Comparison of ENCODE assay signal across 20 cellular contexts in genomic region chr7:45035371-45035770, GRCh38. TPM values are rescaled to one million over a fixed set of nuclear protein-coding genes. Genes with fewer than 3 reads are reported as not detected.
DNase-seq lines count a peak whose midpoint lies in the region; ATAC-seq, FAIRE-seq and TF ChIP-seq lines count a peak whose summit lies in the region.
"Had no signal": no experiment of that assay in that cellular context is flagged by ENCODE, and none has a peak within 500 bp of the region (broad histone marks: within the 10 kb centered on the region; RNA-seq: fewer than 3 reads in every experiment).

No MANE protein-coding gene starts in this region.

- FAIRE-seq in keratinocyte (lab: Jason Lieb, UNC): no peak

- H3K36me3 Mint-ChIP-seq in T-helper 2 cell treated with Interferon-gamma antibody and Interleukin-4, amounts not matched to agents 5 μg/mL and 100 μg/mL, for 36 hours (ENCODE audit: low read depth): peaks cover 64% of the 10 kb centered on the region
- H3K36me3 Mint-ChIP-seq in CD14-positive monocyte (peaks cover 35 to 73% of the 10 kb centered on the region in 2 donors), activated B cell treated with CpG ODN at 0.5 μM for 24 hours (ENCODE audit: low read depth) (peaks cover 56% of the 10 kb centered on the region)

- CTCF ChIA-PET in activated B cell treated with CpG ODN at 0.5 μM for 24 hours (lab: Charles Lee): interaction anchor here (2.5 kb wide), 1 partner anchor 62 kb away, joined by 11 read pairs; no protein-coding TSS in a partner anchor

- peak overlapping the region; percentile 54 for H3K4me2 ChIP-seq in keratinocyte (ENCODE audit: control insufficient read depth, extremely low read depth, insufficient read depth, low read depth, low read length)

- H2AFZ ChIP-seq in keratinocyte (ENCODE audit: control insufficient read depth, low read length): no peak overlapping the region

- H3K27me3 Mint-ChIP-seq in T-helper 2 cell treated with Interferon-gamma antibody and Interleukin-4, amounts not matched to agents 5 μg/mL and 100 μg/mL, for 36 hours (ENCODE audit: low read depth): no peaks in the 10 kb centered on the region
- H3K27me3 Mint-ChIP-seq in CD14-positive monocyte (ENCODE audit: low read depth in 3 of 3) (peaks cover 0 to 2% (median 2%) of the 10 kb centered on the region in 3 donors), activated B cell treated with CpG ODN at 0.5 μM for 24 hours (no peaks in the 10 kb centered on the region)
- H3K27me3 Mint-ChIP-seq: stimulated activated naive CD8-positive, alpha-beta T cell treated with anti-CD3 and anti-CD28 coated beads, Interleukin-15, Interleukin-2, amounts not matched to agents 100 ng/mL and 50 ng/mL, for 24 hours had no signal

- no peak overlapping the region for H3K4me3 ChIP-seq in keratinocyte (ENCODE audit: control insufficient read depth in 2 of 3, extremely low read depth in 1 of 3, insufficient read depth in 2 of 3, low read depth in 1 of 3, low read length in 3 of 3)
- H3K4me3 ChIP-seq: gastroesophageal sphincter, K562, transverse colon had no signal

- no peaks in the 10 kb centered on the region for H3K9me3 Mint-ChIP-seq in T-helper 2 cell treated with Interferon-gamma antibody and Interleukin-4, amounts not matched to agents 5 μg/mL and 100 μg/mL, for 36 hours
- H3K9me3 Mint-ChIP-seq in CD14-positive monocyte: no peaks in the 10 kb centered on the region
- H3K9me3 Mint-ChIP-seq in activated B cell treated with CpG ODN at 0.5 μM for 24 hours: no peaks in the 10 kb centered on the region
- H3K9me3 Mint-ChIP-seq: stimulated activated naive CD8-positive, alpha-beta T cell treated with anti-CD3 and anti-CD28 coated beads, Interleukin-15, Interleukin-2, amounts not matched to agents 100 ng/mL and 50 ng/mL, for 24 hours; WTC11 had no signal

- H3K9ac ChIP-seq in keratinocyte (ENCODE audit: control insufficient read depth, extremely low read depth, insufficient read depth, low read length): no peak overlapping the region

- peak overlapping the region; percentile 58 for H3K27ac Mint-ChIP-seq in T-helper 2 cell treated with Interferon-gamma antibody and Interleukin-4, amounts not matched to agents 5 μg/mL and 100 μg/mL, for 36 hours
- H3K27ac Mint-ChIP-seq in CD14-positive monocyte (peak overlapping the region in 6 of 7 donors; percentile 10 to 80 (median 34)), activated B cell treated with CpG ODN at 0.5 μM for 24 hours (peak overlapping the region; percentile 41)

- dilution Hi-C loops in keratinocyte (cut with MboI; ENCODE audit: extremely low pct_ligation_motif_present, low sequenced_read_pairs): no loop called here

- no peak overlapping the region for H3K27ac ChIP-seq in keratinocyte (ENCODE audit: control insufficient read depth, insufficient read depth, low read length)
- H3K27ac ChIP-seq: gastroesophageal sphincter, transverse colon had no signal

- DNase-seq in T-helper 2 cell treated with Interferon-gamma antibody and Interleukin-4, amounts not matched to agents 5 μg/mL and 100 μg/mL, for 36 hours (ENCODE audit: low spot score): no peak
- no peak for DNase-seq in T-helper 2 cell
- no peak for DNase-seq in CD14-positive monocyte (ENCODE audit: low spot score)
- DNase-seq in activated B cell treated with CpG ODN at 0.5 μM for 24 hours: no peak
- DNase-seq in keratinocyte (ENCODE audit: low read depth, low spot score): no peak
- no peak for DNase-seq in DMS 273 treated with DMSO at 0.1 percent for 48 hours (lab: John Stamatoyannopoulos, UW)
- DNase-seq in NCI-H1105 (lab: John Stamatoyannopoulos, UW): no peak
- DNase-seq: 8988T, caudate nucleus, DMS79, HCEC 1CT, NCI-H2029 treated with DMSO at 0.1 percent for 48 hours, Right ventricle myocardium superior, transverse colon had no signal

- TF ChIP-seq CTCF in CD14-positive monocyte (IDR thresholded peaks at IDR 0.05) (no peak), activated B cell treated with CpG ODN at 0.5 μM for 24 hours (IDR thresholded peaks at IDR 0.05) (no peak), keratinocyte (optimal IDR thresholded peaks at IDR 0.05 in 1 of 3, IDR thresholded peaks at IDR 0.05 in 1 of 3, conservative IDR thresholded peaks at IDR 0.05 in 1 of 3; ENCODE audit: extremely low read depth in 1 of 3, insufficient read depth in 2 of 3, low read length in 3 of 3) (no peak)

- peaks cover 5 to 11% of the 10 kb centered on the region in 2 experiments for H3K36me3 ChIP-seq in keratinocyte (ENCODE audit: control insufficient read depth in 2 of 2, extremely low read depth in 1 of 2, insufficient read depth in 2 of 2, low read length in 2 of 2)

- peaks cover 54% of the 10 kb centered on the region for H3K4me1 Mint-ChIP-seq in T-helper 2 cell treated with Interferon-gamma antibody and Interleukin-4, amounts not matched to agents 5 μg/mL and 100 μg/mL, for 36 hours (ENCODE audit: low read depth)
- H3K4me1 Mint-ChIP-seq in CD14-positive monocyte: peaks cover 50% of the 10 kb centered on the region
- H3K4me1 Mint-ChIP-seq in activated B cell treated with CpG ODN at 0.5 μM for 24 hours: peaks cover 58% of the 10 kb centered on the region

- POLR2A ChIA-PET in activated B cell treated with CpG ODN at 0.5 μM for 24 hours (lab: Charles Lee): interaction anchor here (1.0 to 2.3 kb wide), 3 partner anchors 34 to 49 kb away, joined by 4 to 14 read pairs (median 4); partner anchors contain the start of gene CCM2

- ATAC-seq in activated B cell treated with CpG ODN at 0.5 μM for 24 hours (ENCODE audit: low read depth) (no peak), HG03139 (IDR thresholded peaks at IDR 0.05; ENCODE audit: unreplicated experiment) (no peak)
- ATAC-seq: gastroesophageal sphincter, K562, sciatic nerve, WTC11 had no signal

- intact Hi-C loops in CD14-positive monocyte (cut with micrococcal nuclease): no loop called here
- intact Hi-C loops in activated B cell treated with CpG ODN at 0.5 μM for 24 hours (cut with micrococcal nuclease): no loop called here

- no peaks in the 10 kb centered on the region for H3K27me3 ChIP-seq in keratinocyte (ENCODE audit: control insufficient read depth, extremely low read depth, insufficient read depth, low read length)
- H3K27me3 ChIP-seq: gastroesophageal sphincter, transverse colon had no signal

- H3K4me1 ChIP-seq in keratinocyte (ENCODE audit: control insufficient read depth, extremely low read depth, insufficient read depth, low read length): peaks cover 51% of the 10 kb centered on the region

- H3K79me2 ChIP-seq in keratinocyte (ENCODE audit: control insufficient read depth, insufficient read depth, low read length): peaks cover 45% of the 10 kb centered on the region

- H3K9me3 ChIP-seq in keratinocyte (ENCODE audit: control insufficient read depth, low read depth, low read length): no peaks in the 10 kb centered on the region
- H3K9me3 ChIP-seq: gastroesophageal sphincter, transverse colon had no signal

- peaks cover 2% of the 10 kb centered on the region for H3K9me1 ChIP-seq in keratinocyte (ENCODE audit: control insufficient read depth, extremely low read depth, insufficient read depth, low read length)

- H3K4me3 Mint-ChIP-seq in T-helper 2 cell treated with Interferon-gamma antibody and Interleukin-4, amounts not matched to agents 5 μg/mL and 100 μg/mL, for 36 hours: peak overlapping the region; percentile 67
- H3K4me3 Mint-ChIP-seq in CD14-positive monocyte: no peak overlapping the region
- no peak overlapping the region for H3K4me3 Mint-ChIP-seq in activated B cell treated with CpG ODN at 0.5 μM for 24 hours
- H3K4me3 Mint-ChIP-seq: WTC11 had no signal

- no peaks in the 10 kb centered on the region for H4K20me1 ChIP-seq in keratinocyte (ENCODE audit: control insufficient read depth, extremely low read depth, insufficient read depth, low read length)

RNA-seq across cellular contexts. Expression of gene CCM2, which starts 35.4 kb away (rescaled TPM):
- polyA plus RNA-seq in CD14-positive monocyte: 10 to 100 TPM; 38.5 to 51.4 TPM
- 83.8 and 89.0 TPM in 2 replicates for total RNA-seq in activated B cell treated with CpG ODN at 0.5 μM for 24 hours
- polyA plus RNA-seq in keratinocyte: 44.8 to 70.0 TPM (median 57.5 TPM) in 3 replicates
- 31.5 TPM for polyA plus RNA-seq in keratinocyte (2011; ENCODE audit: low read depth)
- 58.8 and 93.0 TPM in 2 replicates for polyA plus RNA-seq in keratinocyte (2011; cell fraction: cytosol; rRNA removed)
- polyA plus RNA-seq in keratinocyte (2011; cell fraction: nucleus; rRNA removed): 62.5 and 88.4 TPM in 2 replicates
- 31.8 and 69.4 TPM in 2 replicates for polyA plus RNA-seq in keratinocyte (2012; ENCODE audit: low replicate concordance)
- 60.1 to 222 TPM (median 81.8 TPM) in 3 replicates for polyA minus RNA-seq in keratinocyte
- polyA minus RNA-seq in keratinocyte (2011; cell fraction: cytosol; rRNA and poly(A)+ RNA removed): 93.0 TPM
- polyA minus RNA-seq in keratinocyte (2011; cell fraction: nucleus; rRNA and poly(A)+ RNA removed): 33.3 and 46.5 TPM in 2 replicates

RNA-seq across cellular contexts. Expression of gene NACAD, which starts 53.4 kb away (rescaled TPM):
- polyA plus RNA-seq in CD14-positive monocyte (not detected), keratinocyte (0.10 to 0.25 TPM (median 0.14 TPM) in 3 replicates)
- 0.33 and 0.93 TPM in 2 replicates for total RNA-seq in activated B cell treated with CpG ODN at 0.5 μM for 24 hours
- polyA plus RNA-seq in keratinocyte (2011; ENCODE audit: low read depth): not detected
- 0.17 and 0.38 TPM in 2 replicates for polyA plus RNA-seq in keratinocyte (2011; cell fraction: cytosol; rRNA removed)
- polyA plus RNA-seq in keratinocyte (2011; cell fraction: nucleus; rRNA removed): 0.36 and 0.67 TPM in 2 replicates
- 2.1 TPM in 1 of 2 replicates, not detected in the other for polyA plus RNA-seq in keratinocyte (2012; ENCODE audit: low replicate concordance)
- 0.13 to 5.0 TPM (median 0.23 TPM) in 3 replicates for polyA minus RNA-seq in keratinocyte
- 0.96 TPM for polyA minus RNA-seq in keratinocyte (2011; cell fraction: cytosol; rRNA and poly(A)+ RNA removed)
- polyA minus RNA-seq in keratinocyte (2011; cell fraction: nucleus; rRNA and poly(A)+ RNA removed): 0.53 and 0.85 TPM in 2 replicates

RNA-seq across cellular contexts. Expression of gene MYO1G, which starts 56.6 kb away (rescaled TPM):
- 100 to 1,000 TPM; 119 to 135 TPM for polyA plus RNA-seq in CD14-positive monocyte
- total RNA-seq in activated B cell treated with CpG ODN at 0.5 μM for 24 hours: 143 and 154 TPM in 2 replicates
- polyA plus RNA-seq in keratinocyte: 0.02 to 0.13 TPM (median 0.03 TPM) in 3 replicates
- polyA plus RNA-seq in keratinocyte (2011; ENCODE audit: low read depth): 0.20 TPM
- not detected in 2 replicates for polyA plus RNA-seq in keratinocyte (2011; cell fraction: cytosol; rRNA removed)
- 0.09 and 0.12 TPM in 2 replicates for polyA plus RNA-seq in keratinocyte (2011; cell fraction: nucleus; rRNA removed)
- 0.03 and 0.14 TPM in 2 replicates for polyA plus RNA-seq in keratinocyte (2012; ENCODE audit: low replicate concordance)
- polyA minus RNA-seq in keratinocyte: 0.13 to 0.26 TPM in 2 of 3 replicates, not detected in the other
- polyA minus RNA-seq in keratinocyte (2011; cell fraction: cytosol; rRNA and poly(A)+ RNA removed): 1.2 TPM
- 0.54 and 0.63 TPM in 2 replicates for polyA minus RNA-seq in keratinocyte (2011; cell fraction: nucleus; rRNA and poly(A)+ RNA removed)

Comparison
In these comparisons a context has a peak if more than half of its experiments do, and no peak if none do; other contexts are left out.
1. RNA of gene MYO1G, which starts 56.6 kb away (polyA plus RNA-seq): 119 to 135 TPM in CD14-positive monocyte; 0.02 to 0.20 TPM in keratinocyte; every median in the first group is over 100 times any median in the second.
2. Peak in every context shown above with its lines, with median percentiles within 50 percentile points of each other: H3K27ac Mint-ChIP-seq.